12 cellular contexts compared by ENCODE assay signal in genomic region chr9:81499021-81499454, GRCh38.
DNase-seq lines count a peak whose midpoint lies in the region; ATAC-seq and TF ChIP-seq lines count a peak whose summit lies in the region.
"Had no signal": no experiment of that assay in that cellular context is flagged by ENCODE, and none has a peak within 500 bp of the region (broad histone marks: within the 10 kb centered on the region; RNA-seq: fewer than 3 reads in every experiment).

No MANE protein-coding gene starts in this region.

- H3K4me1 ChIP-seq in PC-3 (ENCODE audit: insufficient read depth, low read length): peaks cover 13% of the 10 kb centered on the region
- H3K4me1 ChIP-seq in psoas muscle: peaks cover 17% of the 10 kb centered on the region
- H3K4me1 ChIP-seq in HAP-1: no peaks in the 10 kb centered on the region
- no peaks in the 10 kb centered on the region for H3K4me1 ChIP-seq in CD8-positive, alpha-beta T cell (ENCODE audit: insufficient read depth, low read length)
- H3K4me1 ChIP-seq: BLaER1 treated with 17β-estradiol and CSF1 and Interleukin-3, amounts not matched to agents 10 nM and 100 nM had no signal

- POLR2A ChIA-PET in PC-3 (lab: Charles Lee; ENCODE audit: unreplicated experiment): no interaction called here
- POLR2A ChIA-PET in CD8-positive, alpha-beta T cell (lab: Charles Lee): no interaction called here

- WGBS in psoas muscle, 3 donors: 10 to 17% (median 15%) methylated on average over 6 of the region's 6 CpGs

- no peak overlapping the region for H3K4me3 Mint-ChIP-seq in CD8-positive, alpha-beta T cell
- H3K4me3 Mint-ChIP-seq: activated naive CD8-positive, alpha-beta T cell treated with anti-CD3 and anti-CD28 coated beads, Interleukin-2, amount 50 U/mL, for 24 hours had no signal

- H3F3A ChIP-seq in PC-3 (ENCODE audit: low read length, unreplicated experiment): no peaks in the 10 kb centered on the region

- H2AFZ ChIP-seq in PC-3 (ENCODE audit: low read length): 0 out of 2 replicates have a peak overlapping the region, but pooled peaks have one; percentile 51

- CTCF ChIA-PET in PC-3 (lab: Charles Lee): no interaction called here
- CTCF ChIA-PET in CD8-positive, alpha-beta T cell (lab: Charles Lee): interaction anchor here (0.6 kb wide), 1 partner anchor 184 kb away, joined by 4 read pairs; no protein-coding TSS in a partner anchor

- H3K4me2 ChIP-seq in PC-3 (ENCODE audit: low read length): peak overlapping the region; percentile 45
- H3K4me2 ChIP-seq: BLaER1 treated with 17β-estradiol and CSF1 and Interleukin-3, amounts not matched to agents 10 nM and 100 nM had no signal

- no peaks in the 10 kb centered on the region for H3K4me1 Mint-ChIP-seq in CD8-positive, alpha-beta T cell (ENCODE audit: low read depth)
- H3K4me1 Mint-ChIP-seq: activated naive CD8-positive, alpha-beta T cell treated with anti-CD3 and anti-CD28 coated beads, Interleukin-2, amount 50 U/mL, for 24 hours had no signal

- no peaks in the 10 kb centered on the region for H3K27me3 ChIP-seq in PC-3 (ENCODE audit: low read length)
- H3K27me3 ChIP-seq in psoas muscle (ENCODE audit: insufficient read depth in 3 of 3, low read length in 2 of 3): no peaks in the 10 kb centered on the region
- H3K27me3 ChIP-seq in HAP-1 (ENCODE audit: low read depth): no peaks in the 10 kb centered on the region
- H3K27me3 ChIP-seq in CD8-positive, alpha-beta T cell (ENCODE audit: insufficient read depth, low read length): no peaks in the 10 kb centered on the region
- H3K27me3 ChIP-seq: BLaER1 treated with 17β-estradiol and CSF1 and Interleukin-3, amounts not matched to agents 10 nM and 100 nM had no signal

- in situ Hi-C loops in HAP-1 (cut with MboI; ENCODE audit: low sequenced_read_pairs): no loop called here

- BruUV-seq in PC-3 (replicated peaks; lab: Mats Ljungman, UMichigan): no TSS peak

- no peaks in the 10 kb centered on the region for H3K9me2 ChIP-seq in PC-3 (replicated peaks; ENCODE audit: low read length)

- H3K27ac Mint-ChIP-seq in CD8-positive, alpha-beta T cell: no peak overlapping the region
- H3K27ac Mint-ChIP-seq: activated naive CD8-positive, alpha-beta T cell treated with anti-CD3 and anti-CD28 coated beads, Interleukin-2, amount 50 U/mL, for 24 hours had no signal

- no peaks in the 10 kb centered on the region for H3K27me3 Mint-ChIP-seq in CD8-positive, alpha-beta T cell (ENCODE audit: low read depth)
- H3K27me3 Mint-ChIP-seq: activated naive CD8-positive, alpha-beta T cell treated with anti-CD3 and anti-CD28 coated beads, Interleukin-2, amount 50 U/mL, for 24 hours had no signal

- no peaks in the 10 kb centered on the region for H3K9me3 Mint-ChIP-seq in CD8-positive, alpha-beta T cell
- H3K9me3 Mint-ChIP-seq: activated naive CD8-positive, alpha-beta T cell treated with anti-CD3 and anti-CD28 coated beads, Interleukin-2, amount 50 U/mL, for 24 hours had no signal

- ATAC-seq in PC-3: no peak; the same call in 1 of the 2 replicates
- ATAC-seq in psoas muscle: peak; percentile 68 to 88 (median 77)
- no peak for ATAC-seq in CD8-positive, alpha-beta T cell
- ATAC-seq: activated naive CD8-positive, alpha-beta T cell treated with anti-CD3 and anti-CD28 coated beads, Interleukin-2, amount 50 U/mL, for 24 hours had no signal

- H3K9me3 ChIP-seq in PC-3 (ENCODE audit: low read length) (no peaks in the 10 kb centered on the region), psoas muscle (no peaks in the 10 kb centered on the region), HAP-1 (no peaks in the 10 kb centered on the region)
- H3K9me3 ChIP-seq in CD8-positive, alpha-beta T cell (ENCODE audit: low read length): no peaks in the 10 kb centered on the region
- H3K9me3 ChIP-seq: BLaER1 treated with 17β-estradiol and CSF1 and Interleukin-3, amounts not matched to agents 10 nM and 100 nM had no signal

- peak; percentile 58 for DNase-seq in AG08396 (ENCODE audit: low spot score)
- DNase-seq in PC-3: peak; percentile 53
- peak; percentile 65 for DNase-seq in fibroblast of mammary gland (ENCODE audit: low read depth)
- DNase-seq in psoas muscle: no peak
- no peak for DNase-seq in HAP-1 (ENCODE audit: low spot score in 2 of 2)
- DNase-seq in CD8-positive, alpha-beta T cell: no peak
- DNase-seq in NCI-H748 treated with DMSO at 0.1 percent for 48 hours (lab: John Stamatoyannopoulos, UW): no peak
- DNase-seq in activated T-cell treated with anti-CD3 and anti-CD28 coated beads for 4 hours: no peak
- DNase-seq: activated naive CD8-positive, alpha-beta T cell treated with anti-CD3 and anti-CD28 coated beads, Interleukin-2, amount 50 U/mL, for 24 hours; kidney glomerular epithelial cell; NK-92 treated with Interleukin-12 subunit alpha and Interleukin-12 subunit beta, amount 100 ng/mL, for 24 hours had no signal

- TF ChIP-seq CTCF in PC-3 (conservative IDR thresholded peaks at IDR 0.05; ENCODE audit: low read depth, low read length): no peak
- TF ChIP-seq CTCF in fibroblast of mammary gland (conservative IDR thresholded peaks at IDR 0.05; ENCODE audit: control insufficient read depth, insufficient read depth, low read depth, low read length): no peak
- no peak for TF ChIP-seq CTCF in psoas muscle (IDR thresholded peaks at IDR 0.05)
- no peak for TF ChIP-seq CTCF in CD8-positive, alpha-beta T cell (IDR thresholded peaks at IDR 0.05)

- no peaks in the 10 kb centered on the region for H4K20me1 ChIP-seq in PC-3 (ENCODE audit: low read length)
- H4K20me1 ChIP-seq: BLaER1 treated with 17β-estradiol and CSF1 and Interleukin-3, amounts not matched to agents 10 nM and 100 nM had no signal

- no peaks in the 10 kb centered on the region for H3K36me3 Mint-ChIP-seq in CD8-positive, alpha-beta T cell

- H3K79me2 ChIP-seq in PC-3 (ENCODE audit: low read length): no peaks in the 10 kb centered on the region

- H3K4me3 ChIP-seq in PC-3 (ENCODE audit: low read length): no peak overlapping the region
- H3K4me3 ChIP-seq in fibroblast of mammary gland (ENCODE audit: control insufficient read depth, low read depth, low read length): no peak overlapping the region
- H3K4me3 ChIP-seq in psoas muscle: peak overlapping the region; percentile 23
- H3K4me3 ChIP-seq in HAP-1: no peak overlapping the region
- no peak overlapping the region for H3K4me3 ChIP-seq in CD8-positive, alpha-beta T cell (ENCODE audit: low read depth, low read length)
- H3K4me3 ChIP-seq: BLaER1 treated with 17β-estradiol and CSF1 and Interleukin-3, amounts not matched to agents 10 nM and 100 nM had no signal

- no peak overlapping the region for H3K9ac ChIP-seq in PC-3 (ENCODE audit: low read length)
- H3K9ac ChIP-seq: BLaER1 treated with 17β-estradiol and CSF1 and Interleukin-3, amounts not matched to agents 10 nM and 100 nM had no signal

- intact Hi-C loops in PC-3 (cut with micrococcal nuclease): loop anchor here (10.0 kb wide), 2 partner anchors 184 to 374 kb away; no protein-coding TSS in a partner anchor
- intact Hi-C loops in psoas muscle (cut with DNase I): no loop called here
- intact Hi-C loops in CD8-positive, alpha-beta T cell (cut with DNase I, micrococcal nuclease): no loop called here

- no peak overlapping the region for H3K27ac ChIP-seq in PC-3 (ENCODE audit: low read length)
- peak overlapping the region; percentile 63 for H3K27ac ChIP-seq in psoas muscle
- H3K27ac ChIP-seq in CD8-positive, alpha-beta T cell (ENCODE audit: low read depth, low read length): no peak overlapping the region
- H3K27ac ChIP-seq: BLaER1 treated with 17β-estradiol and CSF1 and Interleukin-3, amounts not matched to agents 10 nM and 100 nM had no signal

- H3K36me3 ChIP-seq in PC-3 (ENCODE audit: low read depth, low read length) (no peaks in the 10 kb centered on the region), psoas muscle (ENCODE audit: insufficient read depth in 1 of 2, low read depth in 1 of 2) (no peaks in the 10 kb centered on the region), HAP-1 (replicated peaks) (no peaks in the 10 kb centered on the region)
- no peaks in the 10 kb centered on the region for H3K36me3 ChIP-seq in CD8-positive, alpha-beta T cell (ENCODE audit: insufficient read depth, low read length)
- H3K36me3 ChIP-seq: BLaER1 treated with 17β-estradiol and CSF1 and Interleukin-3, amounts not matched to agents 10 nM and 100 nM had no signal

Comparison
In these comparisons a context has a peak if more than half of its experiments do, and no peak if none do; other contexts are left out.
1. DNase-seq: peak in AG08396 (single experiment), PC-3 (single experiment) and fibroblast of mammary gland (single experiment); none in psoas muscle (0 of 2), HAP-1 (0 of 2), CD8-positive, alpha-beta T cell (0 of 7), NCI-H748 treated with DMSO at 0.1 percent for 48 hours (single experiment) and activated T-cell treated with anti-CD3 and anti-CD28 coated beads for 4 hours (single experiment).
2. ATAC-seq: peak in psoas muscle (4 of 4); none in PC-3 (single experiment) and CD8-positive, alpha-beta T cell (single experiment).